Comparison of ENCODE assay signal across 8 cellular contexts in the genomic region with DNA sequence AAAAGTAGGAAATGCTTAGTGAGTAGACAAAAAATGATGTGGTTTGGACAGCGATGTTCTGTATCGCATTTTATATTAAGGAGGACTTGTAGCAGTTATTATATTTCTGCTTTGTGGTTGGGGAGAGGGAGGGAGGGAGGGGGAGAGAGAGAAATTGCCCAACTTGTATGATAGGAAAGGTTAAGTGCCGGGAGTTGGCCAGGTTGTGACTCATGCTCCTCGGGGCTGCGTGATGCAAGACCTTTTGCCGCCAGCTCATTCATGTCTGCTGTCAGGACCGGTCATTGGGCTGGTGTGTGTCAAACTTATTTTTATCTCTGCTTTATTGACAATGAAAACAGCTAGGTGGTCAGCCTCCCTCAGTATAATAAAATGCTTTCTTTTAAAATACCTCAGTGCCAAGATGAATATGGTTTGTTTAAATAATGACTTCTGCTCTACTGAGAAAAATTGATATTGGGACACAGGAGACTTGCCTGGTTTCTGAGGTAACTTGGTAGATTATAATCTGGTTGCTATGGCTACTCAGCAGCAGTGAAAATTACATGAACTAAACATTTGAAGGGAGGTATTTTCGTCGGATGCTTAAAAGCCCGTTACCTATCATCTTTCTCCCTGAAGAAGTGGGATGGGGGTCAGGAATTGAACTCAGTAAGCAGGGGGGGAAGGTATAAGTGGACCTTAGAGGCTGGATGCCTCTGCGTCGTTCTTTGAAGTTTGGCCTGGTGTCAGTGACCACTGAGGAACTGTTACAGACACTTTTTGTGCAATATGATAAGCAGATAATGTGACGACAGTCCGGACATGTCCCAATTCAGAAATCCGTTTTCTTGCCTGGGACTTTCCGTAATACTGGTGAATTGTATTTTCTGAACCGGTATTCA.
A peak's percentile ranks its signal among the peaks of the same experiment; 100 is the strongest.
DNase-seq lines count a peak whose midpoint lies in the region; ATAC-seq and FAIRE-seq lines count a peak whose summit lies in the region.

No MANE protein-coding gene starts in this region.

- FAIRE-seq in A204.1 (lab: Jason Lieb, UNC), result peak; percentile 72

- no peak for ATAC-seq in GM18873 (IDR thresholded peaks at IDR 0.05; ENCODE audit: low FRiP score, unreplicated experiment)
- ATAC-seq in GM21423 (IDR thresholded peaks at IDR 0.05; ENCODE audit: unreplicated experiment), result no peak

- DNase-seq in HS-27A (ENCODE audit: low read depth), result peak; percentile 84
- peak; percentile 52 for DNase-seq in T-helper 9 cell
- peak; percentile 65 for DNase-seq in brain pericyte (ENCODE audit: low read depth, low spot score)
- DNase-seq in kidney tubule cell (ENCODE audit: low spot score), result peak; percentile 96
- peak; percentile 56 to 63 for DNase-seq in stimulated activated CD8-positive, alpha-beta memory T cell treated with anti-CD3 and anti-CD28 coated beads, Interleukin-15, amount 100 ng/mL, for 48 hours (ENCODE audit: low read depth in 2 of 2)
